In the genomic region with DNA sequence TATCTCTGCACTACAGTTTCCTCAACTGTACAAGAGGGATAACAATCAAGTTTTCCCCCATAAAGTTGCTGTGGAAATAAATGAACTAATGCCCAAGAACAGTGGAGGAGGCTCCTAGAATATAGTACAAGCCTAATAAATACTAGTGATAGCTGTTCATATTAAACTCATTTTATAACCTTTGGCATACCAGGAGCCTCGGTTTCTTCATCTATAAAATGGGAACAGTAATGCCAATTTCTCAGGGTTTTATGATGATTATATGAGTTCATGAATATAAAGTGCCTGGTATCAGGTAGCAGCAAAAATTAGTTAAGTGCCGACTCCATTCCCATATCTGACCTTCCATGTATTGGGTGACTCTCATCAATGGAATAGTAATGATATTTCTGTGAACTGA, we compare ENCODE assay signal across 2 cellular contexts.
TF ChIP-seq lines count a peak whose summit lies in the region.

No MANE protein-coding gene starts in this region.

TF ChIP-seq in HepG2, 621 proteins besides CTCF, POLR2A, EP300 and RAD21:
- TF ChIP-seq, protein P1, sequence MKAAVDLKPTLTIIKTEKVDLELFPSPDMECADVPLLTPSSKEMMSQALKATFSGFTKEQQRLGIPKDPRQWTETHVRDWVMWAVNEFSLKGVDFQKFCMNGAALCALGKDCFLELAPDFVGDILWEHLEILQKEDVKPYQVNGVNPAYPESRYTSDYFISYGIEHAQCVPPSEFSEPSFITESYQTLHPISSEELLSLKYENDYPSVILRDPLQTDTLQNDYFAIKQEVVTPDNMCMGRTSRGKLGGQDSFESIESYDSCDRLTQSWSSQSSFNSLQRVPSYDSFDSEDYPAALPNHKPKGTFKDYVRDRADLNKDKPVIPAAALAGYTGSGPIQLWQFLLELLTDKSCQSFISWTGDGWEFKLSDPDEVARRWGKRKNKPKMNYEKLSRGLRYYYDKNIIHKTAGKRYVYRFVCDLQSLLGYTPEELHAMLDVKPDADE (CRISPR knock-in tag; IDR thresholded peaks at IDR 0.05) = no peak
- TF ChIP-seq ZNF784 (CRISPR knock-in tag; IDR thresholded peaks at IDR 0.05; ENCODE audit: borderline replicate concordance) (no peak), ZNF629 (CRISPR knock-in tag; conservative IDR thresholded peaks at IDR 0.05) (0 out of 2 replicates have a peak, but pooled peaks have one; percentile 12)

TF ChIP-seq in K562, 482 proteins besides CTCF, POLR2A, EP300 and RAD21:
- peak; percentile 44; the same call in 1 of the 2 replicates for TF ChIP-seq HDAC2 (IDR thresholded peaks at IDR 0.05)
- no peak for TF ChIP-seq RB1 (IDR thresholded peaks at IDR 0.05; ENCODE audit: low read depth)
- TF ChIP-seq RFX7 (CRISPR knock-in tag; IDR thresholded peaks at IDR 0.05) = no peak
- TF ChIP-seq CBX8 (IDR thresholded peaks at IDR 0.05; ENCODE audit: borderline replicate concordance, extremely low read depth, low read depth, low read length, poor library complexity, severe bottlenecking) = no peak
- peak; percentile 97 for TF ChIP-seq RBM25 (IDR thresholded peaks at IDR 0.05; ENCODE audit: low read depth, low read length, severe bottlenecking)
- TF ChIP-seq, protein P2, sequence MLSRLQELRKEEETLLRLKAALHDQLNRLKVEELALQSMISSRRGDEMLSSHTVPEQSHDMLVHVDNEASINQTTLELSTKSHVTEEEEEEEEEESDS (CRISPR knock-in tag; IDR thresholded peaks at IDR 0.05) = no peak
- TF ChIP-seq PTRF (tag; IDR thresholded peaks at IDR 0.05) = no peak
- TF ChIP-seq ZNF696 (CRISPR knock-in tag; conservative IDR thresholded peaks at IDR 0.05) = no peak
- TF ChIP-seq POLR2G (IDR thresholded peaks at IDR 0.05; ENCODE audit: low read depth, low read length) = no peak
- TF ChIP-seq ZNF133 (CRISPR knock-in tag; IDR thresholded peaks at IDR 0.05) = no peak
- TF ChIP-seq BCOR (IDR thresholded peaks at IDR 0.05) = peak; percentile 73
- TF ChIP-seq NR2C2 (CRISPR knock-in tag; IDR thresholded peaks at IDR 0.05) = no peak
- no peak for TF ChIP-seq NR2C2 (tag; IDR thresholded peaks at IDR 0.05)
- TF ChIP-seq, protein P3, sequence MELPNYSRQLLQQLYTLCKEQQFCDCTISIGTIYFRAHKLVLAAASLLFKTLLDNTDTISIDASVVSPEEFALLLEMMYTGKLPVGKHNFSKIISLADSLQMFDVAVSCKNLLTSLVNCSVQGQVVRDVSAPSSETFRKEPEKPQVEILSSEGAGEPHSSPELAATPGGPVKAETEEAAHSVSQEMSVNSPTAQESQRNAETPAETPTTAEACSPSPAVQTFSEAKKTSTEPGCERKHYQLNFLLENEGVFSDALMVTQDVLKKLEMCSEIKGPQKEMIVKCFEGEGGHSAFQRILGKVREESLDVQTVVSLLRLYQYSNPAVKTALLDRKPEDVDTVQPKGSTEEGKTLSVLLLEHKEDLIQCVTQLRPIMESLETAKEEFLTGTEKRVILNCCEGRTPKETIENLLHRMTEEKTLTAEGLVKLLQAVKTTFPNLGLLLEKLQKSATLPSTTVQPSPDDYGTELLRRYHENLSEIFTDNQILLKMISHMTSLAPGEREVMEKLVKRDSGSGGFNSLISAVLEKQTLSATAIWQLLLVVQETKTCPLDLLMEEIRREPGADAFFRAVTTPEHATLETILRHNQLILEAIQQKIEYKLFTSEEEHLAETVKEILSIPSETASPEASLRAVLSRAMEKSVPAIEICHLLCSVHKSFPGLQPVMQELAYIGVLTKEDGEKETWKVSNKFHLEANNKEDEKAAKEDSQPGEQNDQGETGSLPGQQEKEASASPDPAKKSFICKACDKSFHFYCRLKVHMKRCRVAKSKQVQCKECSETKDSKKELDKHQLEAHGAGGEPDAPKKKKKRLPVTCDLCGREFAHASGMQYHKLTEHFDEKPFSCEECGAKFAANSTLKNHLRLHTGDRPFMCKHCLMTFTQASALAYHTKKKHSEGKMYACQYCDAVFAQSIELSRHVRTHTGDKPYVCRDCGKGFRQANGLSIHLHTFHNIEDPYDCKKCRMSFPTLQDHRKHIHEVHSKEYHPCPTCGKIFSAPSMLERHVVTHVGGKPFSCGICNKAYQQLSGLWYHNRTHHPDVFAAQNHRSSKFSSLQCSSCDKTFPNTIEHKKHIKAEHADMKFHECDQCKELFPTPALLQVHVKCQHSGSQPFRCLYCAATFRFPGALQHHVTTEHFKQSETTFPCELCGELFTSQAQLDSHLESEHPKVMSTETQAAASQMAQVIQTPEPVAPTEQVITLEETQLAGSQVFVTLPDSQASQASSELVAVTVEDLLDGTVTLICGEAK (IDR thresholded peaks at IDR 0.05) = no peak
- TF ChIP-seq, protein P3 (CRISPR knock-in tag; IDR thresholded peaks at IDR 0.05) = no peak
- TF ChIP-seq ZNF408 (CRISPR knock-in tag; IDR thresholded peaks at IDR 0.05; ENCODE audit: low read depth) = no peak
